ENCODE assay signal across 8 cellular contexts in genomic region chr4:133154725-133155124, GRCh38. TPM values are rescaled to one million over a fixed set of nuclear protein-coding genes. Genes with fewer than 3 reads are reported as not detected.
A peak's percentile ranks its signal among the peaks of the same experiment; 100 is the strongest.
DNase-seq lines count a peak whose midpoint lies in the region; ATAC-seq and TF ChIP-seq lines count a peak whose summit lies in the region.

No MANE protein-coding gene starts in this region.

- TF ChIP-seq CTCF in body of pancreas (IDR thresholded peaks at IDR 0.05) (peak in 5 of 7 experiments; percentile 5 to 31 (median 27)), neural cell (IDR thresholded peaks at IDR 0.05; ENCODE audit: poor library complexity, severe bottlenecking) (peak; percentile 82)

- H3K27me3 ChIP-seq in body of pancreas (peaks cover 9 to 21% of the 10 kb centered on the region in 2 donors), neural cell (ENCODE audit: insufficient read depth, low read depth, low read length) (peaks cover 33% of the 10 kb centered on the region)

- TF ChIP-seq EP300 in neural cell (conservative IDR thresholded peaks at IDR 0.05; ENCODE audit: poor library complexity, severe bottlenecking), result no peak

- 21 to 22% methylated on average over 4 of the region's 4 CpGs for WGBS in body of pancreas, 2 donors

- DNase-seq in GDM1 (lab: John Stamatoyannopoulos, UW), result peak; percentile 2
- DNase-seq in Kasumi-1 (lab: John Stamatoyannopoulos, UW), result peak; percentile 58 to 68
- no peak for DNase-seq in body of pancreas
- DNase-seq in DMS79 treated with DMSO at 0.1 percent for 48 hours (lab: John Stamatoyannopoulos, UW), result no peak
- no peak for DNase-seq in NCI-H2081 treated with DMSO at 0.1 percent for 48 hours (lab: John Stamatoyannopoulos, UW)

- peaks cover 33% of the 10 kb centered on the region for H3K4me1 ChIP-seq in body of pancreas

- H3K36me3 ChIP-seq in body of pancreas (replicated peaks in 1 of 2; ENCODE audit: insufficient read depth in 1 of 2, low read depth in 2 of 2) (no peaks in the 10 kb centered on the region), neural cell (ENCODE audit: insufficient read depth, low read length) (no peaks in the 10 kb centered on the region)

- TF ChIP-seq RAD21 in neural cell (conservative IDR thresholded peaks at IDR 0.05), result peak; percentile 83

- no peaks in the 10 kb centered on the region for H3F3A ChIP-seq in neural cell (ENCODE audit: insufficient read depth, low read length, poor library complexity, severe bottlenecking)

- H2AFZ ChIP-seq in neural cell (ENCODE audit: low read depth, low read length), result no peak overlapping the region

- ATAC-seq in body of pancreas, result no peak
- no peak for ATAC-seq in HG03457 (IDR thresholded peaks at IDR 0.05; ENCODE audit: unreplicated experiment)
- no peak for ATAC-seq in HG03175 (IDR thresholded peaks at IDR 0.05; ENCODE audit: unreplicated experiment)

- H3K9ac ChIP-seq in neural cell (ENCODE audit: low read length), result no peak overlapping the region

- H4K20me1 ChIP-seq in neural cell (ENCODE audit: insufficient read depth), result no peaks in the 10 kb centered on the region

- H3K27ac ChIP-seq in body of pancreas (no peak overlapping the region), neural cell (ENCODE audit: low read length) (no peak overlapping the region)

- TF ChIP-seq POLR2A in body of pancreas (IDR thresholded peaks at IDR 0.05), result no peak

- H3K79me2 ChIP-seq in neural cell (replicated peaks; ENCODE audit: insufficient read depth, low read length), result no peaks in the 10 kb centered on the region

- intact Hi-C loops in body of pancreas (cut with DNase I), result no loop called here

- H3K4me2 ChIP-seq in neural cell (ENCODE audit: low read length), result peak overlapping the region; percentile 72

- H3K9me3 ChIP-seq in body of pancreas (no peaks in the 10 kb centered on the region), neural cell (ENCODE audit: low read length) (no peaks in the 10 kb centered on the region)

- H3K9me2 ChIP-seq in neural cell (ENCODE audit: insufficient read depth, low read length), result no peaks in the 10 kb centered on the region

- H3K4me3 ChIP-seq in body of pancreas (no peak overlapping the region), neural cell (ENCODE audit: low read length) (peak overlapping the region; percentile 81)

TF ChIP-seq in neural cell, 6 proteins besides CTCF, POLR2A, EP300 and RAD21:
- TF ChIP-seq SMC3 (conservative IDR thresholded peaks at IDR 0.05; ENCODE audit: poor library complexity) (peak; percentile 84), TAF1 (IDR thresholded peaks at IDR 0.05; ENCODE audit: low read depth) (no peak)

RNA-seq across cellular contexts. Expression of gene PCDH10, which starts 5.6 kb away (rescaled TPM):
- under 1 TPM; 0.26 to 0.33 TPM for total RNA-seq in body of pancreas
- 37.0 and 38.5 TPM in 2 replicates for polyA plus RNA-seq in neural cell
- polyA minus RNA-seq in neural cell, result 109 and 111 TPM in 2 replicates

Comparison
In these comparisons a context has a peak if more than half of its experiments do, and no peak if none do; other contexts are left out.
1. DNase-seq: peak in GDM1 (single experiment) and Kasumi-1 (2 of 2); none in body of pancreas (0 of 4), DMS79 treated with DMSO at 0.1 percent for 48 hours (single experiment) and NCI-H2081 treated with DMSO at 0.1 percent for 48 hours (single experiment).